Comparison of ENCODE assay signal across 1 cellular context in the genomic region with DNA sequence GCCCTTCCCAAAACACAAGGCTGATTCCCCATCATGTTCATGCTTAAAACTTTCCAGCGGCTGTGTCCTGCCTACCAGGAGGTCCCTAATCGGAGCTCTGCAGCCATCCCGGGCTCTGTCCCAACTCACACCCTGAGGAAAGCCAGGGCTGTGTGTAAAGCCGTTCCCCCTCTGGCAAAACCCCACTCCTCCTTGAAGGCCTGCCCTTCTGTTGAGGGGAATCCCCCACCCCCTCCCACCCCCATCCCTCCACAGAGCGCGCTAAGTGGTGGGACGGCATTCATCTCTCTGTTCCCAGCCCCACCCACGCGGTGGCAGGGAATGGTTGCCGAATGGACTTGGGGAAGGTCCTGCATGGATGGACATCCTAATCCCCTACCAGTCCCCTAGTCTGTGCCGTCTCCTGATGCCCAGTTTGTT.
TF ChIP-seq lines count a peak whose summit lies in the region.

No MANE protein-coding gene starts in this region.

TF ChIP-seq in IMR-90, 13 proteins besides CTCF, POLR2A, EP300 and RAD21 (continued from another document):
- TF ChIP-seq RCOR1 (IDR thresholded peaks at IDR 0.05; ENCODE audit: insufficient replicate concordance, low read length) (no peak), MAFK (IDR thresholded peaks at IDR 0.05; ENCODE audit: low read depth, low read length) (no peak), CHD1 (IDR thresholded peaks at IDR 0.05; ENCODE audit: low read depth, low read length) (no peak), MXI1 (IDR thresholded peaks at IDR 0.05; ENCODE audit: borderline replicate concordance, low read depth, low read length) (no peak)
- TF ChIP-seq, protein P1, sequence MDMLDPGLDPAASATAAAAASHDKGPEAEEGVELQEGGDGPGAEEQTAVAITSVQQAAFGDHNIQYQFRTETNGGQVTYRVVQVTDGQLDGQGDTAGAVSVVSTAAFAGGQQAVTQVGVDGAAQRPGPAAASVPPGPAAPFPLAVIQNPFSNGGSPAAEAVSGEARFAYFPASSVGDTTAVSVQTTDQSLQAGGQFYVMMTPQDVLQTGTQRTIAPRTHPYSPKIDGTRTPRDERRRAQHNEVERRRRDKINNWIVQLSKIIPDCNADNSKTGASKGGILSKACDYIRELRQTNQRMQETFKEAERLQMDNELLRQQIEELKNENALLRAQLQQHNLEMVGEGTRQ (IDR thresholded peaks at IDR 0.05; ENCODE audit: low read depth, low read length): no peak
TF ChIP-seq in IMR-90: peak in this region for 0.
